Comparison of ENCODE assay signal across 24 cellular contexts in the genomic region with DNA sequence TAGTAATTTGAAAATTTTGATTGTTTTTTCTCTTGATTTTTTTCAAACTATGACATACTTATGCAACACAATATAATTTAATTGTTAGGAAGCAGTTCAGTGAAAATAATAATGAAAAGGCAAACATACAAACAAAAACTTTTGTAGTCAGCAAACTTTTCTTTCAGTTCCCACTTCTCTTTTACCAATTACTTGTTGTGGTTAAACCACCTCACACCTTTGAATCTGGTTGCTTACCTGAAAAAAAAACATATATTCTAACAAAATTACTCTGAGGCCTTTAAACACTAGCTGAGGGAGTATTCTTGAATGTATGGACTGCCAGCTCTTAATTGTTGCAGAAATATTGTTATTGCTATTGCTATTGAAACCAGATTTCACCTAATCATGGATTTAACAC.
"Had no signal": no experiment of that assay in that cellular context is flagged by ENCODE, and none has a peak within 500 bp of the region (broad histone marks: within the 10 kb centered on the region; RNA-seq: fewer than 3 reads in every experiment).

No MANE protein-coding gene starts in this region.

- H3K27me3 ChIP-seq: colonic mucosa, esophagus squamous epithelium, gastrocnemius medialis, heart right ventricle, left lung had no signal

- H3K36me3 ChIP-seq: colonic mucosa, esophagus squamous epithelium, gastrocnemius medialis, heart right ventricle, left lung, lower lobe of right lung had no signal

- H3K4me3 Mint-ChIP-seq: dendritic cell treated with granulocyte-macrophage colony-stimulating factor and Interleukin-4, amounts not matched to agents 40 ng/mL and 50 ng/mL, for 4 days; effector memory CD8-positive, alpha-beta T cell; endodermal cell; mesothelial cell of epicardium; naive thymus-derived CD4-positive, alpha-beta T cell had no signal

- H3K27ac Mint-ChIP-seq: dendritic cell treated with granulocyte-macrophage colony-stimulating factor and Interleukin-4, amounts not matched to agents 40 ng/mL and 50 ng/mL, for 4 days; effector memory CD8-positive, alpha-beta T cell; endodermal cell; mesothelial cell of epicardium; naive thymus-derived CD4-positive, alpha-beta T cell had no signal

- H3K36me3 Mint-ChIP-seq: naive thymus-derived CD4-positive, alpha-beta T cell had no signal

- ATAC-seq: effector memory CD8-positive, alpha-beta T cell; esophagus mucosa; gastrocnemius medialis; heart right ventricle; left cardiac atrium; left lung; left ventricle myocardium superior; lower lobe of right lung; mucosa of descending colon; naive thymus-derived CD4-positive, alpha-beta T cell had no signal

- H3K4me1 Mint-ChIP-seq: endodermal cell; naive thymus-derived CD4-positive, alpha-beta T cell had no signal

- H3K4me1 ChIP-seq: colonic mucosa, gastrocnemius medialis, left lung, lower lobe of right lung had no signal

- DNase-seq: colonic mucosa; cortex of kidney; effector CD8-positive, alpha-beta T cell; effector memory CD8-positive, alpha-beta T cell; endodermal cell; erythroblast; esophagus squamous epithelium; foreskin fibroblast; foreskin melanocyte; gastrocnemius medialis; head of caudate nucleus; heart right ventricle; hippocampal formation; left cardiac atrium; left lung; left ventricle myocardium superior; lower lobe of right lung; mesenchymal stem cell; mucosa of descending colon; naive thymus-derived CD4-positive, alpha-beta T cell had no signal

- H3K27me3 Mint-ChIP-seq: dendritic cell treated with granulocyte-macrophage colony-stimulating factor and Interleukin-4, amounts not matched to agents 40 ng/mL and 50 ng/mL, for 4 days; effector memory CD8-positive, alpha-beta T cell; naive thymus-derived CD4-positive, alpha-beta T cell had no signal

- H3K27ac ChIP-seq: colonic mucosa, epithelial cell of prostate, esophagus squamous epithelium, gastrocnemius medialis, heart right ventricle, left lung, lower lobe of right lung had no signal

- H3K4me3 ChIP-seq: colonic mucosa, esophagus squamous epithelium, gastrocnemius medialis, heart right ventricle, left lung, lower lobe of right lung, mucosa of descending colon had no signal

- H3K9me3 ChIP-seq: colonic mucosa, gastrocnemius medialis, heart right ventricle, left lung, lower lobe of right lung, mucosa of descending colon had no signal
